Comparison of ENCODE assay signal across 1 cellular context in genomic region chr11:48021201-48021820, GRCh38.
TF ChIP-seq lines count a peak whose summit lies in the region.

No MANE protein-coding gene starts in this region.

TF ChIP-seq in HEK293, 187 proteins besides CTCF, POLR2A, EP300 and RAD21 (continued from another document):
- TF ChIP-seq ZBTB11 (tag by site-specific recombination; conservative IDR thresholded peaks at IDR 0.05; ENCODE audit: low read depth): peak; percentile 80
- peak; percentile 46 for TF ChIP-seq ZNF654 (tag by site-specific recombination; IDR thresholded peaks at IDR 0.05; ENCODE audit: low read depth)
- TF ChIP-seq ZNF664 (tag by site-specific recombination; IDR thresholded peaks at IDR 0.05): peak; percentile 76
- TF ChIP-seq ZNF426 (tag by site-specific recombination; IDR thresholded peaks at IDR 0.05): peak; percentile 94
- peak; percentile 80 for TF ChIP-seq ZNF623 (tag by site-specific recombination; IDR thresholded peaks at IDR 0.05)
- TF ChIP-seq ZNF394 (tag by site-specific recombination; IDR thresholded peaks at IDR 0.05; ENCODE audit: borderline replicate concordance): peak; percentile 98
- peak; percentile 95 for TF ChIP-seq ZNF518A (tag by site-specific recombination; conservative IDR thresholded peaks at IDR 0.05; ENCODE audit: low read depth)
- 0 out of 2 replicates have a peak, but pooled peaks have one; percentile 22 for TF ChIP-seq AEBP2 (tag by site-specific recombination; IDR thresholded peaks at IDR 0.05; ENCODE audit: borderline replicate concordance)
- 0 out of 2 replicates have a peak, but pooled peaks have one; percentile 28 for TF ChIP-seq ZNF404 (tag by site-specific recombination; IDR thresholded peaks at IDR 0.05)
- peak; percentile 24 for TF ChIP-seq ZNF529 (tag by site-specific recombination; IDR thresholded peaks at IDR 0.05; ENCODE audit: insufficient replicate concordance)
- TF ChIP-seq SP3 (tag by site-specific recombination; IDR thresholded peaks at IDR 0.05): peak; percentile 23; the same call in 1 of the 2 replicates
- TF ChIP-seq REST (tag by site-specific recombination; IDR thresholded peaks at IDR 0.05): peak; percentile 74
